11 cellular contexts compared by ENCODE assay signal in the genomic region with DNA sequence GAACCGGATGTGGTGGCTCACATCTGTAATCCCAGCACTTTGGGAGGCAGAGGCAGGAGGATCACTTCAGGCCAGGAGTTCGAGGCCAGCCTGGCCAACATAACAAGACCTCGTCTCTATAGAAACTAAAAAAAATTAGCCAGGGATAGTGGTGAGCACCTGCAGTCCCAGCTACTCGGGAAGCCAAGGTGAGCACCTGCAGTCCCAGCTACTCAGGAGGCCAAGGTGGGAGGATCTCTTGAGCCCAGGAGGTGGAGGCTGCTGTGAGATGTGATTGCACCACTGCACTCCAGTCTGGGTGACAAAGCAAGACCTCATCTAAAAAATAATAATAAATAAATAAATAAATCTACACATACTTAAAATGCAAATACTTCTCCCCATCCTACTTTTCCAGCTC.
"Had no signal": no experiment of that assay in that cellular context is flagged by ENCODE, and none has a peak within 500 bp of the region (broad histone marks: within the 10 kb centered on the region; RNA-seq: fewer than 3 reads in every experiment).

No MANE protein-coding gene starts in this region.

- H3K9me3 Mint-ChIP-seq: GM23338, H9, HFFc6 had no signal

- H3K36me3 ChIP-seq: HAP-1 had no signal

- DNase-seq: GM23248, GOT3, H7, H9, HCEC 1CT, HFFc6 had no signal

- H3K9ac ChIP-seq: GM23248 had no signal

- ATAC-seq: GM23338, HCT116 had no signal

- H2AFZ ChIP-seq: GM23248, GM23338 had no signal

- H3K4me1 Mint-ChIP-seq: GM23338, H9 had no signal

- H3K27ac ChIP-seq: GM23248 had no signal

- H3K4me2 ChIP-seq: GM23338 had no signal

- H3K27ac Mint-ChIP-seq: GM23338, H9, HFFc6 had no signal

- H3K4me3 Mint-ChIP-seq: GM23338, H9, HFFc6 had no signal

- H3K4me3 ChIP-seq: GM23248, GM23338, HAP-1 had no signal

- FAIRE-seq: H1, H54 had no signal

- H3K9me3 ChIP-seq: HAP-1 had no signal

- H3K4me1 ChIP-seq: HAP-1 had no signal
